ENCODE assay signal across 1 cellular context in the genomic region with DNA sequence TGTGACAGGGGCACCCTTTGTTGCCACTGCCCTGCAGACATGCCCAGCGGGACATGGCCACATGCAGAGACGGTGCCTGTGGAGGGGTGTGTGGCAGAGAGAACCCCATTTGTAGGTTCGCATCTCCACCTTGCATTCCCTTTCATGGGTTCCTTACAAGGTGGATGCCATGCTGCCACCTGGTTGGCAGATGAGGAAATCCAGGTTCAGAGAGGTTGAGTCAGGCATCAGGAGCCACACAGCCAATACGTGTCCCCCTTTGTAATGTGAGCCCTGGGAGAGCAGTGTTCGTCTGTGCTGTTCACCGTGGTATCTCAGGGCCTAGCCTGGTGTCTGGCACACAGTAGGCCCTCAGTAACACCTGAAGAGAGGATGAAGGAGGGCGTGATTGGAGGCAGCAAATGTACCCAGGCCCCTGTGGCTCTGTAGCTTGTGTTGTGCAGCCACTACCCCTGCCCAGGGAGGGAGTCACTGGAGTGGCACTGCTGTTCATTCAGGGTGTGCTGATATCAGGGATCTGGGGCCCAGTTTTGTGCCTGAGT.
TF ChIP-seq lines count a peak whose summit lies in the region.

No MANE protein-coding gene starts in this region.

TF ChIP-seq in WTC11, 78 proteins besides CTCF, POLR2A, EP300 and RAD21 (continued from another document):
- TF ChIP-seq, protein P1, sequence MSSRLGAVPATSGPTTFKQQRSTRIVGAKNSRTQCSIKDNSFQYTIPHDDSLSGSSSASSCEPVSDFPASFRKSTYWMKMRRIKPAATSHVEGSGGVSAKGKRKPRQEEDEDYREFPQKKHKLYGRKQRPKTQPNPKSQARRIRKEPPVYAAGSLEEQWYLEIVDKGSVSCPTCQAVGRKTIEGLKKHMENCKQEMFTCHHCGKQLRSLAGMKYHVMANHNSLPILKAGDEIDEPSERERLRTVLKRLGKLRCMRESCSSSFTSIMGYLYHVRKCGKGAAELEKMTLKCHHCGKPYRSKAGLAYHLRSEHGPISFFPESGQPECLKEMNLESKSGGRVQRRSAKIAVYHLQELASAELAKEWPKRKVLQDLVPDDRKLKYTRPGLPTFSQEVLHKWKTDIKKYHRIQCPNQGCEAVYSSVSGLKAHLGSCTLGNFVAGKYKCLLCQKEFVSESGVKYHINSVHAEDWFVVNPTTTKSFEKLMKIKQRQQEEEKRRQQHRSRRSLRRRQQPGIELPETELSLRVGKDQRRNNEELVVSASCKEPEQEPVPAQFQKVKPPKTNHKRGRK (CRISPR knock-in tag; IDR thresholded peaks at IDR 0.05; ENCODE audit: borderline replicate concordance), result no peak
- TF ChIP-seq ZNF671 (CRISPR knock-in tag; IDR thresholded peaks at IDR 0.05) (no peak), EMX1 (CRISPR knock-in tag; IDR thresholded peaks at IDR 0.05) (no peak), FOXK1 (CRISPR knock-in tag; IDR thresholded peaks at IDR 0.05) (no peak), JAZF1 (CRISPR knock-in tag; IDR thresholded peaks at IDR 0.05) (no peak), NR1H2 (CRISPR knock-in tag; IDR thresholded peaks at IDR 0.05) (no peak)
- TF ChIP-seq, protein P2, sequence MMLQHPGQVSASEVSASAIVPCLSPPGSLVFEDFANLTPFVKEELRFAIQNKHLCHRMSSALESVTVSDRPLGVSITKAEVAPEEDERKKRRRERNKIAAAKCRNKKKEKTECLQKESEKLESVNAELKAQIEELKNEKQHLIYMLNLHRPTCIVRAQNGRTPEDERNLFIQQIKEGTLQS (CRISPR knock-in tag; conservative IDR thresholded peaks at IDR 0.05), result no peak
- TF ChIP-seq, protein P3, sequence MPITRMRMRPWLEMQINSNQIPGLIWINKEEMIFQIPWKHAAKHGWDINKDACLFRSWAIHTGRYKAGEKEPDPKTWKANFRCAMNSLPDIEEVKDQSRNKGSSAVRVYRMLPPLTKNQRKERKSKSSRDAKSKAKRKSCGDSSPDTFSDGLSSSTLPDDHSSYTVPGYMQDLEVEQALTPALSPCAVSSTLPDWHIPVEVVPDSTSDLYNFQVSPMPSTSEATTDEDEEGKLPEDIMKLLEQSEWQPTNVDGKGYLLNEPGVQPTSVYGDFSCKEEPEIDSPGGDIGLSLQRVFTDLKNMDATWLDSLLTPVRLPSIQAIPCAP (CRISPR knock-in tag; IDR thresholded peaks at IDR 0.05), result no peak
- TF ChIP-seq, protein P4, sequence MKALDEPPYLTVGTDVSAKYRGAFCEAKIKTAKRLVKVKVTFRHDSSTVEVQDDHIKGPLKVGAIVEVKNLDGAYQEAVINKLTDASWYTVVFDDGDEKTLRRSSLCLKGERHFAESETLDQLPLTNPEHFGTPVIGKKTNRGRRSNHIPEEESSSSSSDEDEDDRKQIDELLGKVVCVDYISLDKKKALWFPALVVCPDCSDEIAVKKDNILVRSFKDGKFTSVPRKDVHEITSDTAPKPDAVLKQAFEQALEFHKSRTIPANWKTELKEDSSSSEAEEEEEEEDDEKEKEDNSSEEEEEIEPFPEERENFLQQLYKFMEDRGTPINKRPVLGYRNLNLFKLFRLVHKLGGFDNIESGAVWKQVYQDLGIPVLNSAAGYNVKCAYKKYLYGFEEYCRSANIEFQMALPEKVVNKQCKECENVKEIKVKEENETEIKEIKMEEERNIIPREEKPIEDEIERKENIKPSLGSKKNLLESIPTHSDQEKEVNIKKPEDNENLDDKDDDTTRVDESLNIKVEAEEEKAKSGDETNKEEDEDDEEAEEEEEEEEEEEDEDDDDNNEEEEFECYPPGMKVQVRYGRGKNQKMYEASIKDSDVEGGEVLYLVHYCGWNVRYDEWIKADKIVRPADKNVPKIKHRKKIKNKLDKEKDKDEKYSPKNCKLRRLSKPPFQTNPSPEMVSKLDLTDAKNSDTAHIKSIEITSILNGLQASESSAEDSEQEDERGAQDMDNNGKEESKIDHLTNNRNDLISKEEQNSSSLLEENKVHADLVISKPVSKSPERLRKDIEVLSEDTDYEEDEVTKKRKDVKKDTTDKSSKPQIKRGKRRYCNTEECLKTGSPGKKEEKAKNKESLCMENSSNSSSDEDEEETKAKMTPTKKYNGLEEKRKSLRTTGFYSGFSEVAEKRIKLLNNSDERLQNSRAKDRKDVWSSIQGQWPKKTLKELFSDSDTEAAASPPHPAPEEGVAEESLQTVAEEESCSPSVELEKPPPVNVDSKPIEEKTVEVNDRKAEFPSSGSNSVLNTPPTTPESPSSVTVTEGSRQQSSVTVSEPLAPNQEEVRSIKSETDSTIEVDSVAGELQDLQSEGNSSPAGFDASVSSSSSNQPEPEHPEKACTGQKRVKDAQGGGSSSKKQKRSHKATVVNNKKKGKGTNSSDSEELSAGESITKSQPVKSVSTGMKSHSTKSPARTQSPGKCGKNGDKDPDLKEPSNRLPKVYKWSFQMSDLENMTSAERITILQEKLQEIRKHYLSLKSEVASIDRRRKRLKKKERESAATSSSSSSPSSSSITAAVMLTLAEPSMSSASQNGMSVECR (CRISPR knock-in tag; IDR thresholded peaks at IDR 0.05; ENCODE audit: borderline replicate concordance), result no peak
- TF ChIP-seq, protein P5, sequence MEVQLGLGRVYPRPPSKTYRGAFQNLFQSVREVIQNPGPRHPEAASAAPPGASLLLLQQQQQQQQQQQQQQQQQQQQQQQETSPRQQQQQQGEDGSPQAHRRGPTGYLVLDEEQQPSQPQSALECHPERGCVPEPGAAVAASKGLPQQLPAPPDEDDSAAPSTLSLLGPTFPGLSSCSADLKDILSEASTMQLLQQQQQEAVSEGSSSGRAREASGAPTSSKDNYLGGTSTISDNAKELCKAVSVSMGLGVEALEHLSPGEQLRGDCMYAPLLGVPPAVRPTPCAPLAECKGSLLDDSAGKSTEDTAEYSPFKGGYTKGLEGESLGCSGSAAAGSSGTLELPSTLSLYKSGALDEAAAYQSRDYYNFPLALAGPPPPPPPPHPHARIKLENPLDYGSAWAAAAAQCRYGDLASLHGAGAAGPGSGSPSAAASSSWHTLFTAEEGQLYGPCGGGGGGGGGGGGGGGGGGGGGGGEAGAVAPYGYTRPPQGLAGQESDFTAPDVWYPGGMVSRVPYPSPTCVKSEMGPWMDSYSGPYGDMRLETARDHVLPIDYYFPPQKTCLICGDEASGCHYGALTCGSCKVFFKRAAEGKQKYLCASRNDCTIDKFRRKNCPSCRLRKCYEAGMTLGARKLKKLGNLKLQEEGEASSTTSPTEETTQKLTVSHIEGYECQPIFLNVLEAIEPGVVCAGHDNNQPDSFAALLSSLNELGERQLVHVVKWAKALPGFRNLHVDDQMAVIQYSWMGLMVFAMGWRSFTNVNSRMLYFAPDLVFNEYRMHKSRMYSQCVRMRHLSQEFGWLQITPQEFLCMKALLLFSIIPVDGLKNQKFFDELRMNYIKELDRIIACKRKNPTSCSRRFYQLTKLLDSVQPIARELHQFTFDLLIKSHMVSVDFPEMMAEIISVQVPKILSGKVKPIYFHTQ (CRISPR knock-in tag; IDR thresholded peaks at IDR 0.05), result no peak
